ENCODE assay signal across 2 cellular contexts in genomic region chr9:17402309-17402708, GRCh38.
TF ChIP-seq lines count a peak whose summit lies in the region.

No MANE protein-coding gene starts in this region.

TF ChIP-seq in GM23338, 12 proteins besides CTCF, POLR2A, EP300 and RAD21 (continued from another document):
- TF ChIP-seq NANOG (IDR thresholded peaks at IDR 0.05; ENCODE audit: borderline replicate concordance) = no peak
- TF ChIP-seq, protein P1, sequence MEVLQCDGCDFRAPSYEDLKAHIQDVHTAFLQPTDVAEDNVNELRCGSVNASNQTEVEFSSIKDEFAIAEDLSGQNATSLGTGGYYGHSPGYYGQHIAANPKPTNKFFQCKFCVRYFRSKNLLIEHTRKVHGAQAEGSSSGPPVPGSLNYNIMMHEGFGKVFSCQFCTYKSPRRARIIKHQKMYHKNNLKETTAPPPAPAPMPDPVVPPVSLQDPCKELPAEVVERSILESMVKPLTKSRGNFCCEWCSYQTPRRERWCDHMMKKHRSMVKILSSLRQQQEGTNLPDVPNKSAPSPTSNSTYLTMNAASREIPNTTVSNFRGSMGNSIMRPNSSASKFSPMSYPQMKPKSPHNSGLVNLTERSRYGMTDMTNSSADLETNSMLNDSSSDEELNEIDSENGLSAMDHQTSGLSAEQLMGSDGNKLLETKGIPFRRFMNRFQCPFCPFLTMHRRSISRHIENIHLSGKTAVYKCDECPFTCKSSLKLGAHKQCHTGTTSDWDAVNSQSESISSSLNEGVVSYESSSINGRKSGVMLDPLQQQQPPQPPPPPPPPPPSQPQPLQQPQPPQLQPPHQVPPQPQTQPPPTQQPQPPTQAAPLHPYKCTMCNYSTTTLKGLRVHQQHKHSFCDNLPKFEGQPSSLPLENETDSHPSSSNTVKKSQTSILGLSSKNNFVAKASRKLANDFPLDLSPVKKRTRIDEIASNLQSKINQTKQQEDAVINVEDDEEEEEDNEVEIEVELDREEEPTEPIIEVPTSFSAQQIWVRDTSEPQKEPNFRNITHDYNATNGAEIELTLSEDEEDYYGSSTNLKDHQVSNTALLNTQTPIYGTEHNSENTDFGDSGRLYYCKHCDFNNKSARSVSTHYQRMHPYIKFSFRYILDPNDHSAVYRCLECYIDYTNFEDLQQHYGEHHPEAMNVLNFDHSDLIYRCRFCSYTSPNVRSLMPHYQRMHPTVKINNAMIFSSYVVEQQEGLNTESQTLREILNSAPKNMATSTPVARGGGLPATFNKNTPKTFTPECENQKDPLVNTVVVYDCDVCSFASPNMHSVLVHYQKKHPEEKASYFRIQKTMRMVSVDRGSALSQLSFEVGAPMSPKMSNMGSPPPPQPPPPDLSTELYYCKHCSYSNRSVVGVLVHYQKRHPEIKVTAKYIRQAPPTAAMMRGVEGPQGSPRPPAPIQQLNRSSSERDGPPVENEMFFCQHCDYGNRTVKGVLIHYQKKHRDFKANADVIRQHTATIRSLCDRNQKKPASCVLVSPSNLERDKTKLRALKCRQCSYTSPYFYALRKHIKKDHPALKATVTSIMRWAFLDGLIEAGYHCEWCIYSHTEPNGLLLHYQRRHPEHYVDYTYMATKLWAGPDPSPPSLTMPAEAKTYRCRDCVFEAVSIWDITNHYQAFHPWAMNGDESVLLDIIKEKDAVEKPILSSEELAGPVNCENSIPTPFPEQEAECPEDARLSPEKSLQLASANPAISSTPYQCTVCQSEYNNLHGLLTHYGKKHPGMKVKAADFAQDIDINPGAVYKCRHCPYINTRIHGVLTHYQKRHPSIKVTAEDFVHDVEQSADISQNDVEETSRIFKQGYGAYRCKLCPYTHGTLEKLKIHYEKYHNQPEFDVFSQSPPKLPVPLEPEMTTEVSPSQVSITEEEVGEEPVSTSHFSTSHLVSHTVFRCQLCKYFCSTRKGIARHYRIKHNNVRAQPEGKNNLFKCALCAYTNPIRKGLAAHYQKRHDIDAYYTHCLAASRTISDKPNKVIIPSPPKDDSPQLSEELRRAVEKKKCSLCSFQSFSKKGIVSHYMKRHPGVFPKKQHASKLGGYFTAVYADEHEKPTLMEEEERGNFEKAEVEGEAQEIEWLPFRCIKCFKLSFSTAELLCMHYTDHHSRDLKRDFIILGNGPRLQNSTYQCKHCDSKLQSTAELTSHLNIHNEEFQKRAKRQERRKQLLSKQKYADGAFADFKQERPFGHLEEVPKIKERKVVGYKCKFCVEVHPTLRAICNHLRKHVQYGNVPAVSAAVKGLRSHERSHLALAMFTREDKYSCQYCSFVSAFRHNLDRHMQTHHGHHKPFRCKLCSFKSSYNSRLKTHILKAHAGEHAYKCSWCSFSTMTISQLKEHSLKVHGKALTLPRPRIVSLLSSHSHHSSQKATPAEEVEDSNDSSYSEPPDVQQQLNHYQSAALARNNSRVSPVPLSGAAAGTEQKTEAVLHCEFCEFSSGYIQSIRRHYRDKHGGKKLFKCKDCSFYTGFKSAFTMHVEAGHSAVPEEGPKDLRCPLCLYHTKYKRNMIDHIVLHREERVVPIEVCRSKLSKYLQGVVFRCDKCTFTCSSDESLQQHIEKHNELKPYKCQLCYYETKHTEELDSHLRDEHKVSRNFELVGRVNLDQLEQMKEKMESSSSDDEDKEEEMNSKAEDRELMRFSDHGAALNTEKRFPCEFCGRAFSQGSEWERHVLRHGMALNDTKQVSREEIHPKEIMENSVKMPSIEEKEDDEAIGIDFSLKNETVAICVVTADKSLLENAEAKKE (CRISPR knock-in tag; IDR thresholded peaks at IDR 0.05) = no peak
- TF ChIP-seq JUNB (IDR thresholded peaks at IDR 0.05; ENCODE audit: unreplicated experiment) = no peak
- TF ChIP-seq STAT1 (IDR thresholded peaks at IDR 0.05; ENCODE audit: unreplicated experiment) = no peak
- no peak for TF ChIP-seq EZH2 (IDR thresholded peaks at IDR 0.05; ENCODE audit: low read depth, unreplicated experiment)
- TF ChIP-seq, protein P2, sequence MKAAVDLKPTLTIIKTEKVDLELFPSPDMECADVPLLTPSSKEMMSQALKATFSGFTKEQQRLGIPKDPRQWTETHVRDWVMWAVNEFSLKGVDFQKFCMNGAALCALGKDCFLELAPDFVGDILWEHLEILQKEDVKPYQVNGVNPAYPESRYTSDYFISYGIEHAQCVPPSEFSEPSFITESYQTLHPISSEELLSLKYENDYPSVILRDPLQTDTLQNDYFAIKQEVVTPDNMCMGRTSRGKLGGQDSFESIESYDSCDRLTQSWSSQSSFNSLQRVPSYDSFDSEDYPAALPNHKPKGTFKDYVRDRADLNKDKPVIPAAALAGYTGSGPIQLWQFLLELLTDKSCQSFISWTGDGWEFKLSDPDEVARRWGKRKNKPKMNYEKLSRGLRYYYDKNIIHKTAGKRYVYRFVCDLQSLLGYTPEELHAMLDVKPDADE (IDR thresholded peaks at IDR 0.05) = no peak
- TF ChIP-seq EZH2phosphoT487 (IDR thresholded peaks at IDR 0.05; ENCODE audit: unreplicated experiment) = no peak
- TF ChIP-seq REST (IDR thresholded peaks at IDR 0.05; ENCODE audit: unreplicated experiment) = no peak
- TF ChIP-seq POLR2AphosphoS5 (IDR thresholded peaks at IDR 0.05; ENCODE audit: low read depth) = no peak
- no peak for TF ChIP-seq CREB1 (CRISPR knock-in tag; IDR thresholded peaks at IDR 0.05; ENCODE audit: low read depth)

TF ChIP-seq in H1, 55 proteins besides CTCF, POLR2A, EP300 and RAD21 (continued from another document):
- TF ChIP-seq CHD2 (IDR thresholded peaks at IDR 0.05; ENCODE audit: low read length) (no peak), SP1 (IDR thresholded peaks at IDR 0.05; ENCODE audit: low read depth, low read length) (no peak), EGR1 (IDR thresholded peaks at IDR 0.05; ENCODE audit: borderline replicate concordance, low read depth, low read length) (no peak), HDAC2 (IDR thresholded peaks at IDR 0.05; ENCODE audit: borderline replicate concordance in 1 of 2, low read depth in 2 of 2, low read length in 2 of 2) (no peak), POU5F1 (IDR thresholded peaks at IDR 0.05; ENCODE audit: low read depth, low read length) (no peak), CBX5 (IDR thresholded peaks at IDR 0.05; ENCODE audit: low read depth, low read length) (no peak), JUND (IDR thresholded peaks at IDR 0.05; ENCODE audit: low read length) (no peak), EZH2 (IDR thresholded peaks at IDR 0.05; ENCODE audit: low read depth, low read length, severe bottlenecking) (no peak)
- TF ChIP-seq, protein P3, sequence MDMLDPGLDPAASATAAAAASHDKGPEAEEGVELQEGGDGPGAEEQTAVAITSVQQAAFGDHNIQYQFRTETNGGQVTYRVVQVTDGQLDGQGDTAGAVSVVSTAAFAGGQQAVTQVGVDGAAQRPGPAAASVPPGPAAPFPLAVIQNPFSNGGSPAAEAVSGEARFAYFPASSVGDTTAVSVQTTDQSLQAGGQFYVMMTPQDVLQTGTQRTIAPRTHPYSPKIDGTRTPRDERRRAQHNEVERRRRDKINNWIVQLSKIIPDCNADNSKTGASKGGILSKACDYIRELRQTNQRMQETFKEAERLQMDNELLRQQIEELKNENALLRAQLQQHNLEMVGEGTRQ (IDR thresholded peaks at IDR 0.05; ENCODE audit: low read length) = no peak
